Comparison of ENCODE assay signal across 17 cellular contexts in the genomic region with DNA sequence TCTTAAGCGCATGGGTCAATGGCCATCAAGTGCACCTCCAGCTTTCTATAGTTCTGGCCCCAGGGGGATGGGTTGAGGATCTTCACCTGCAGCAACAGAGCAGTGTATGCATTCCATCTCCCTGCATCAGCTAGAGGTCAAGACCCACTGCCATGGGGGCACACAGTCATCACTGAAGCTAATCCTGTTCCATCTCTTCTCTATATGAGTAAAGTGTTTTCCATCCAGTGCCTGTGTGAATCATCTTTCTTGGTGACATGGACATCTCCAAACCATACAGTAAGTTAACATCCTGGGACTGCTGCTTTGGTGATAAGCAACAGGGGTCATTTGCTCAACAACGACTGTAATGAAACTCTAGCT. TPM values are rescaled to one million over a fixed set of nuclear protein-coding genes. Genes with fewer than 3 reads are reported as not detected.
"Had no signal": no experiment of that assay in that cellular context is flagged by ENCODE, and none has a peak within 500 bp of the region (broad histone marks: within the 10 kb centered on the region; RNA-seq: fewer than 3 reads in every experiment).

No MANE protein-coding gene starts in this region.

- ATAC-seq: activated T-cell treated with anti-CD3 and anti-CD28 coated beads, Interleukin-2, amount 50 U/mL, for 4 hours; gastroesophageal sphincter; heart right ventricle; left lobe of liver; sciatic nerve had no signal

- H3K27ac ChIP-seq: gastroesophageal sphincter, heart right ventricle, thoracic aorta had no signal

- H3K9me3 ChIP-seq: gastroesophageal sphincter, thoracic aorta had no signal

- DNase-seq: activated CD4-positive, alpha-beta memory T cell treated with anti-CD3 and anti-CD28 coated beads, Interleukin-2, amount 10 ng/mL, durations not matched to agents 7 days and 5 days; activated CD4-positive, alpha-beta T cell treated with anti-CD3 and anti-CD28 coated beads for 4 hours; activated effector memory CD4-positive, alpha-beta T cell treated with anti-CD3 and anti-CD28 coated beads, Interleukin-2, amount 50 U/mL, for 16 hours; activated T-cell treated with anti-CD3 and anti-CD28 coated beads, Interleukin-2, amount 50 U/mL, for 4 hours; cerebellar nuclear complex; heart right ventricle; stimulated activated CD4-positive, alpha-beta T cell treated with anti-CD3 and anti-CD28 coated beads, Interleukin-1b, Interleukin-23, amount 100 ng/mL, for 48 hours; T-helper 1 cell had no signal

- H3K36me3 ChIP-seq: gastroesophageal sphincter, heart right ventricle, thoracic aorta had no signal

- H3K4me3 ChIP-seq: gastroesophageal sphincter, heart right ventricle, thoracic aorta had no signal

RNA-seq across cellular contexts. Expression of gene ENTPD3, which starts 4.4 kb away (rescaled TPM):
- total RNA-seq: activated CD4-positive, alpha-beta memory T cell treated with anti-CD3 and anti-CD28 coated beads, Interleukin-2, amount 10 ng/mL, durations not matched to agents 7 days and 5 days; activated naive CD4-positive, alpha-beta T cell treated with anti-CD3 and anti-CD28 coated beads, Interleukin-2, amount 50 U/mL, for 72 hours; activated T-cell treated with anti-CD3 and anti-CD28 coated beads, Interleukin-2, amount 50 U/mL, for 4 hours; dermis microvascular lymphatic vessel endothelial cell; left lobe of liver; lung microvascular endothelial cell; neural crest cell; pulmonary artery endothelial cell had no signal
